ENCODE assay signal across 8 cellular contexts in genomic region chr9:94783121-94783664, GRCh38. TPM values are rescaled to one million over a fixed set of nuclear protein-coding genes. Genes with fewer than 3 reads are reported as not detected.
DNase-seq lines count a peak whose midpoint lies in the region; ATAC-seq, FAIRE-seq and TF ChIP-seq lines count a peak whose summit lies in the region.

No MANE protein-coding gene starts in this region.

- no peak for ATAC-seq in T-helper 17 cell
- no peak for ATAC-seq in GM21381 (IDR thresholded peaks at IDR 0.05; ENCODE audit: unreplicated experiment)

- H3K27me3 Mint-ChIP-seq in T-helper 17 cell, result no peaks in the 10 kb centered on the region

- no peaks in the 10 kb centered on the region for H3K36me3 Mint-ChIP-seq in T-helper 17 cell (ENCODE audit: low read depth)

- no peak overlapping the region for H3K9ac ChIP-seq in kidney (ENCODE audit: low read length in 2 of 2)

- TF ChIP-seq CTCF in kidney (IDR thresholded peaks at IDR 0.05; ENCODE audit: borderline replicate concordance, extremely low read depth, insufficient read depth), result peak; percentile 71

- H3K27ac ChIP-seq in kidney (ENCODE audit: low read depth in 2 of 2, low read length in 2 of 2), result peak overlapping the region in 1 of 2 donors; percentile 47

- peaks cover 7% of the 10 kb centered on the region for H3K4me1 Mint-ChIP-seq in T-helper 17 cell

- intact Hi-C loops in kidney (cut with DNase I), result loop anchor here (10.0 kb wide), 1 partner anchor 342 kb away; no protein-coding TSS in a partner anchor

- H3K36me3 ChIP-seq in kidney (ENCODE audit: control insufficient read depth in 1 of 2, insufficient read depth in 2 of 2, low read length in 2 of 2), result no peaks in the 10 kb centered on the region

- H3K4me1 ChIP-seq in kidney (ENCODE audit: control insufficient read depth in 1 of 2, insufficient read depth in 1 of 2, low read depth in 1 of 2, low read length in 2 of 2), result peaks cover 2 to 4% of the 10 kb centered on the region in 2 donors

- no peak overlapping the region for H3K27ac Mint-ChIP-seq in T-helper 17 cell

- peak; percentile 11 for FAIRE-seq in kidney (lab: Jason Lieb, UNC)

- H3K4me3 Mint-ChIP-seq in T-helper 17 cell, result no peak overlapping the region

- peak; percentile 6 to 8 for DNase-seq in activated CD4-positive, alpha-beta T cell treated with anti-CD3 and anti-CD28 coated beads for 24 hours (ENCODE audit: low read depth in 2 of 2)
- DNase-seq in activated CD4-positive, alpha-beta T cell treated with anti-CD3 and anti-CD28 coated beads for 1 hour, result no peak
- peak; percentile 73 for DNase-seq in NCI-H1436 (lab: John Stamatoyannopoulos, UW)
- peak in 2 of 3 donors; percentile 8 to 12 for DNase-seq in T-helper 17 cell
- peak; percentile 8 for DNase-seq in central memory CD4-positive, alpha-beta T cell
- peak; percentile 94 for DNase-seq in kidney
- DNase-seq in stimulated activated CD4-positive, alpha-beta T cell treated with anti-CD3 and anti-CD28 coated beads, Interleukin-15, amount 100 ng/mL, for 48 hours (ENCODE audit: low read depth in 2 of 2), result peak; percentile 4 to 16

- H3K9me3 ChIP-seq in T-helper 17 cell (ENCODE audit: control insufficient read depth, low read length, poor library complexity, severe bottlenecking) (no peaks in the 10 kb centered on the region), kidney (ENCODE audit: control insufficient read depth in 1 of 2, low read length in 2 of 2) (no peaks in the 10 kb centered on the region)

- no peak overlapping the region for H3K4me3 ChIP-seq in kidney (ENCODE audit: low read length in 2 of 2)

RNA-seq across cellular contexts. Expression of gene AOPEP, which starts 56.7 kb away (rescaled TPM):
- 10 to 100 TPM; 12.4 to 12.9 TPM for total RNA-seq in T-helper 17 cell
- 119 TPM for total RNA-seq in kidney
- 52.2 TPM for polyA plus RNA-seq in kidney (ENCODE audit: insufficient read depth, low read depth, low replicate concordance)
